1 cellular context compared by ENCODE assay signal in the genomic region with DNA sequence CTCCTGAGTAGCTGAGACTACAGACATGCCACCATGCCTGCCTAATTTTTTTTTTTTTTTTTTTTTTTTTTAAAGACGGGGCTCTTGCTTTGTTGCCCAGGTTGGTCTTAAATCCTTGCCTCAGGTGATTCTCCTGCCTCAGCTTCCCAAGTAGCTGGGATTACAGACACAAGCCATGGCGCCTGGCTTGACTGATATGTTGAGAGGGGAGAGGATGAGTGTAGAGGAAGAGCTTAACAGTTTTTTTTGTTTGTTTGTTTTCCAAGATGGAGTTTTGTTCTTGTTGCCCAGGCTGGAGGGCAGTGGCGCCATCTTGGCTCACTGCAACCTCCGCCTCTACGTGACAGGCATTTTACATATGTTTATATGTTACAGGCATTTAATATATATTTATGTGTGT.
A peak's percentile ranks its signal among the peaks of the same experiment; 100 is the strongest.
TF ChIP-seq lines count a peak whose summit lies in the region.

No MANE protein-coding gene starts in this region.

TF ChIP-seq in H1, 55 proteins besides CTCF, POLR2A, EP300 and RAD21:
- TF ChIP-seq, protein P1, sequence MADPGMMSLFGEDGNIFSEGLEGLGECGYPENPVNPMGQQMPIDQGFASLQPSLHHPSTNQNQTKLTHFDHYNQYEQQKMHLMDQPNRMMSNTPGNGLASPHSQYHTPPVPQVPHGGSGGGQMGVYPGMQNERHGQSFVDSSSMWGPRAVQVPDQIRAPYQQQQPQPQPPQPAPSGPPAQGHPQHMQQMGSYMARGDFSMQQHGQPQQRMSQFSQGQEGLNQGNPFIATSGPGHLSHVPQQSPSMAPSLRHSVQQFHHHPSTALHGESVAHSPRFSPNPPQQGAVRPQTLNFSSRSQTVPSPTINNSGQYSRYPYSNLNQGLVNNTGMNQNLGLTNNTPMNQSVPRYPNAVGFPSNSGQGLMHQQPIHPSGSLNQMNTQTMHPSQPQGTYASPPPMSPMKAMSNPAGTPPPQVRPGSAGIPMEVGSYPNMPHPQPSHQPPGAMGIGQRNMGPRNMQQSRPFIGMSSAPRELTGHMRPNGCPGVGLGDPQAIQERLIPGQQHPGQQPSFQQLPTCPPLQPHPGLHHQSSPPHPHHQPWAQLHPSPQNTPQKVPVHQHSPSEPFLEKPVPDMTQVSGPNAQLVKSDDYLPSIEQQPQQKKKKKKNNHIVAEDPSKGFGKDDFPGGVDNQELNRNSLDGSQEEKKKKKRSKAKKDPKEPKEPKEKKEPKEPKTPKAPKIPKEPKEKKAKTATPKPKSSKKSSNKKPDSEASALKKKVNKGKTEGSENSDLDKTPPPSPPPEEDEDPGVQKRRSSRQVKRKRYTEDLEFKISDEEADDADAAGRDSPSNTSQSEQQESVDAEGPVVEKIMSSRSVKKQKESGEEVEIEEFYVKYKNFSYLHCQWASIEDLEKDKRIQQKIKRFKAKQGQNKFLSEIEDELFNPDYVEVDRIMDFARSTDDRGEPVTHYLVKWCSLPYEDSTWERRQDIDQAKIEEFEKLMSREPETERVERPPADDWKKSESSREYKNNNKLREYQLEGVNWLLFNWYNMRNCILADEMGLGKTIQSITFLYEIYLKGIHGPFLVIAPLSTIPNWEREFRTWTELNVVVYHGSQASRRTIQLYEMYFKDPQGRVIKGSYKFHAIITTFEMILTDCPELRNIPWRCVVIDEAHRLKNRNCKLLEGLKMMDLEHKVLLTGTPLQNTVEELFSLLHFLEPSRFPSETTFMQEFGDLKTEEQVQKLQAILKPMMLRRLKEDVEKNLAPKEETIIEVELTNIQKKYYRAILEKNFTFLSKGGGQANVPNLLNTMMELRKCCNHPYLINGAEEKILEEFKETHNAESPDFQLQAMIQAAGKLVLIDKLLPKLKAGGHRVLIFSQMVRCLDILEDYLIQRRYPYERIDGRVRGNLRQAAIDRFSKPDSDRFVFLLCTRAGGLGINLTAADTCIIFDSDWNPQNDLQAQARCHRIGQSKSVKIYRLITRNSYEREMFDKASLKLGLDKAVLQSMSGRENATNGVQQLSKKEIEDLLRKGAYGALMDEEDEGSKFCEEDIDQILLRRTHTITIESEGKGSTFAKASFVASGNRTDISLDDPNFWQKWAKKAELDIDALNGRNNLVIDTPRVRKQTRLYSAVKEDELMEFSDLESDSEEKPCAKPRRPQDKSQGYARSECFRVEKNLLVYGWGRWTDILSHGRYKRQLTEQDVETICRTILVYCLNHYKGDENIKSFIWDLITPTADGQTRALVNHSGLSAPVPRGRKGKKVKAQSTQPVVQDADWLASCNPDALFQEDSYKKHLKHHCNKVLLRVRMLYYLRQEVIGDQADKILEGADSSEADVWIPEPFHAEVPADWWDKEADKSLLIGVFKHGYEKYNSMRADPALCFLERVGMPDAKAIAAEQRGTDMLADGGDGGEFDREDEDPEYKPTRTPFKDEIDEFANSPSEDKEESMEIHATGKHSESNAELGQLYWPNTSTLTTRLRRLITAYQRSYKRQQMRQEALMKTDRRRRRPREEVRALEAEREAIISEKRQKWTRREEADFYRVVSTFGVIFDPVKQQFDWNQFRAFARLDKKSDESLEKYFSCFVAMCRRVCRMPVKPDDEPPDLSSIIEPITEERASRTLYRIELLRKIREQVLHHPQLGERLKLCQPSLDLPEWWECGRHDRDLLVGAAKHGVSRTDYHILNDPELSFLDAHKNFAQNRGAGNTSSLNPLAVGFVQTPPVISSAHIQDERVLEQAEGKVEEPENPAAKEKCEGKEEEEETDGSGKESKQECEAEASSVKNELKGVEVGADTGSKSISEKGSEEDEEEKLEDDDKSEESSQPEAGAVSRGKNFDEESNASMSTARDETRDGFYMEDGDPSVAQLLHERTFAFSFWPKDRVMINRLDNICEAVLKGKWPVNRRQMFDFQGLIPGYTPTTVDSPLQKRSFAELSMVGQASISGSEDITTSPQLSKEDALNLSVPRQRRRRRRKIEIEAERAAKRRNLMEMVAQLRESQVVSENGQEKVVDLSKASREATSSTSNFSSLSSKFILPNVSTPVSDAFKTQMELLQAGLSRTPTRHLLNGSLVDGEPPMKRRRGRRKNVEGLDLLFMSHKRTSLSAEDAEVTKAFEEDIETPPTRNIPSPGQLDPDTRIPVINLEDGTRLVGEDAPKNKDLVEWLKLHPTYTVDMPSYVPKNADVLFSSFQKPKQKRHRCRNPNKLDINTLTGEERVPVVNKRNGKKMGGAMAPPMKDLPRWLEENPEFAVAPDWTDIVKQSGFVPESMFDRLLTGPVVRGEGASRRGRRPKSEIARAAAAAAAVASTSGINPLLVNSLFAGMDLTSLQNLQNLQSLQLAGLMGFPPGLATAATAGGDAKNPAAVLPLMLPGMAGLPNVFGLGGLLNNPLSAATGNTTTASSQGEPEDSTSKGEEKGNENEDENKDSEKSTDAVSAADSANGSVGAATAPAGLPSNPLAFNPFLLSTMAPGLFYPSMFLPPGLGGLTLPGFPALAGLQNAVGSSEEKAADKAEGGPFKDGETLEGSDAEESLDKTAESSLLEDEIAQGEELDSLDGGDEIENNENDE (IDR thresholded peaks at IDR 0.05; ENCODE audit: insufficient replicate concordance, low read length) = no peak
- peak; percentile 81 for TF ChIP-seq YY1 (IDR thresholded peaks at IDR 0.05; ENCODE audit: low read depth, low read length)
- no peak for TF ChIP-seq BRCA1 (IDR thresholded peaks at IDR 0.05; ENCODE audit: low read depth, low read length)
- 0 out of 2 replicates have a peak, but pooled peaks have one; percentile 20 for TF ChIP-seq POLR2AphosphoS5 (IDR thresholded peaks at IDR 0.05; ENCODE audit: low read depth, low read length)
